ENCODE assay signal across 14 cellular contexts in the genomic region with DNA sequence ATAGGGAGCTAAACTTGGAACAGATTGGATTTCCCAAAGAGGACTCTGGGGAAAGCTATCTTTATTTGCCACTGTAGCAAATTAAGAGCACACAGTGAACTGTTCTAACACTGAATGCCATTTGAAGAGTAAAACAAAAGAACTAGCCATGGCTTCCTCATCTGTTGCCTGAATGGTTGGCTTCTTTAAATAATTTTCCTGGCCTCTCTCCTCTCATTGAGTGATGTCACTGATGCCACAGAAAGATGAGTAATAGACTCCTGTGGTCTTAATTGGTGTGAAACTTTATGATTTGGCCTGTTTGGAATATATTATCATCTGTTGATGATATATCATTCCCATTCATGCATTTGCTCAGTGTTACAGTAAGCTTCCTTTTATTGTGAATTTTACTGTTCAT. TPM values are rescaled to one million over a fixed set of nuclear protein-coding genes. Genes with fewer than 3 reads are reported as not detected.
DNase-seq lines count a peak whose midpoint lies in the region; ATAC-seq and TF ChIP-seq lines count a peak whose summit lies in the region.
"Had no signal": no experiment of that assay in that cellular context is flagged by ENCODE, and none has a peak within 500 bp of the region (broad histone marks: within the 10 kb centered on the region; RNA-seq: fewer than 3 reads in every experiment).

No MANE protein-coding gene starts in this region.

- H3K36me3 Mint-ChIP-seq in osteocyte (ENCODE audit: unreplicated experiment) = no peaks in the 10 kb centered on the region

- no peaks in the 10 kb centered on the region for H3K9me3 Mint-ChIP-seq in osteocyte (ENCODE audit: unreplicated experiment)
- H3K9me3 Mint-ChIP-seq: activated T-helper 2 cell treated with anti-CD3 and anti-CD28 coated beads, Interferon-gamma antibody, Interleukin-2, Interleukin-4, amounts not matched to agents 10 μg/mL and 5 μg/mL and 100 μg/mL, durations not matched to agents 14 hours and 24 hours and 36 hours; T-helper 1 cell treated with Interleukin-12 subunit alpha and Interleukin-12 subunit beta and Interleukin-4 antibody, amounts not matched to agents 30 μg/mL and 1 μg/mL, for 36 hours had no signal

- H3K4me1 ChIP-seq in SJSA1 (replicated peaks) (peaks cover 16% of the 10 kb centered on the region), right cardiac atrium (ENCODE audit: control insufficient read depth, insufficient read depth, low read length) (peaks cover 5% of the 10 kb centered on the region)

- intact Hi-C loops in right cardiac atrium (cut with DNase I) = no loop called here

- H3K27me3 ChIP-seq in SJSA1 (replicated peaks) (no peaks in the 10 kb centered on the region), right cardiac atrium (ENCODE audit: control insufficient read depth, insufficient read depth) (no peaks in the 10 kb centered on the region)
- H3K27me3 ChIP-seq: right lobe of liver had no signal

- H3K27ac Mint-ChIP-seq in osteocyte (ENCODE audit: unreplicated experiment) = no peak overlapping the region
- H3K27ac Mint-ChIP-seq: T-helper 1 cell treated with Interleukin-12 subunit alpha and Interleukin-12 subunit beta and Interleukin-4 antibody, amounts not matched to agents 30 μg/mL and 1 μg/mL, for 36 hours had no signal

- H3K36me3 ChIP-seq in SJSA1 = no peaks in the 10 kb centered on the region
- H3K36me3 ChIP-seq: right lobe of liver had no signal

- H3K27ac ChIP-seq in SJSA1 (0 out of 2 replicates have a peak overlapping the region, but pooled peaks have one; percentile 21), right cardiac atrium (ENCODE audit: low read length) (no peak overlapping the region)
- H3K27ac ChIP-seq: HL-60, right lobe of liver had no signal

- DNase-seq in A172 (ENCODE audit: low spot score) (peak; percentile 43), ELR (ENCODE audit: low read depth) (peak; percentile 91), SJSA1 (ENCODE audit: low read depth in 1 of 2, low spot score in 2 of 2) (peak in 1 of 2 experiments; percentile 9), fibroblast of villous mesenchyme (ENCODE audit: low read depth) (peak; percentile 44), osteocyte (ENCODE audit: extremely low spot score, unreplicated experiment) (no peak), right cardiac atrium (no peak), GM19238 (ENCODE audit: insufficient read length, low spot score) (no peak)
- DNase-seq: COR-L47, NCI-H2081 treated with DMSO at 0.1 percent for 48 hours, right lobe of liver had no signal

- ATAC-seq in right cardiac atrium (no peak), HG03354 (IDR thresholded peaks at IDR 0.05; ENCODE audit: poor library complexity, severe bottlenecking, unreplicated experiment) (no peak)

- H3K4me3 Mint-ChIP-seq in osteocyte (ENCODE audit: unreplicated experiment) = no peak overlapping the region
- H3K4me3 Mint-ChIP-seq: T-helper 1 cell treated with Interleukin-12 subunit alpha and Interleukin-12 subunit beta and Interleukin-4 antibody, amounts not matched to agents 30 μg/mL and 1 μg/mL, for 36 hours had no signal

- no peak for TF ChIP-seq CTCF in fibroblast of villous mesenchyme (IDR thresholded peaks at IDR 0.05; ENCODE audit: insufficient read depth, low read depth, low read length)
- TF ChIP-seq CTCF in osteocyte (IDR thresholded peaks at IDR 0.05) = no peak

- H3K4me3 ChIP-seq in SJSA1 (no peak overlapping the region), fibroblast of villous mesenchyme (ENCODE audit: low read depth, low read length) (no peak overlapping the region), right cardiac atrium (ENCODE audit: low read length) (no peak overlapping the region)
- H3K4me3 ChIP-seq: right lobe of liver had no signal

- no peaks in the 10 kb centered on the region for H3K9me3 ChIP-seq in SJSA1 (replicated peaks)
- H3K9me3 ChIP-seq in right cardiac atrium (ENCODE audit: control insufficient read depth, low read length) = no peaks in the 10 kb centered on the region
- H3K9me3 ChIP-seq: right lobe of liver had no signal

- no peaks in the 10 kb centered on the region for H3K27me3 Mint-ChIP-seq in osteocyte (ENCODE audit: unreplicated experiment)

- H3K4me1 Mint-ChIP-seq in osteocyte (ENCODE audit: unreplicated experiment) = peaks cover 46% of the 10 kb centered on the region

RNA-seq across cellular contexts. Expression of a gene that starts 42.5 kb away (rescaled TPM):
- 10.9 and 14.8 TPM in 2 replicates for total RNA-seq in A172 (2014; rRNA removed; shearing (Covaris generic))
- 14.6 and 19.3 TPM in 2 replicates for total RNA-seq in SJSA1 (2014; rRNA removed; shearing (Covaris generic))
- total RNA-seq in fibroblast of villous mesenchyme (14.7 and 15.1 TPM in 2 replicates), osteocyte (27.4 and 29.8 TPM in 2 replicates), right cardiac atrium (10 to 100 TPM; 21.9 to 27.3 (median 22.4) TPM)
- 13.2 TPM for polyA plus RNA-seq in right cardiac atrium

Comparison
In these comparisons a context has a peak if more than half of its experiments do, and no peak if none do; other contexts are left out.
1. DNase-seq: peak in A172 (single experiment), ELR (single experiment) and fibroblast of villous mesenchyme (single experiment); none in osteocyte (single experiment), right cardiac atrium (0 of 3) and GM19238 (single experiment).